ENCODE assay signal across 8 cellular contexts in genomic region chr16:56547120-56547948, GRCh38. TPM values are rescaled to one million over a fixed set of nuclear protein-coding genes. Genes with fewer than 3 reads are reported as not detected.
DNase-seq lines count a peak whose midpoint lies in the region; ATAC-seq and TF ChIP-seq lines count a peak whose summit lies in the region.

No MANE protein-coding gene starts in this region.

- TF ChIP-seq CTCF in spleen (IDR thresholded peaks at IDR 0.05 in 8 of 11, conservative IDR thresholded peaks at IDR 0.05 in 3 of 11) = no peak
- no peak for TF ChIP-seq CTCF in tibial artery (IDR thresholded peaks at IDR 0.05)

- H3K4me3 ChIP-seq in MG63 = no peak overlapping the region
- no peak overlapping the region for H3K4me3 ChIP-seq in spleen
- H3K4me3 ChIP-seq in tibial artery = no peak overlapping the region

- CTCF ChIA-PET in activated naive CD4-positive, alpha-beta T cell treated with anti-CD3 and anti-CD28 coated beads, Interleukin-2, amount 10 ng/mL, durations not matched to agents 7 days and 5 days (lab: Charles Lee) = interaction anchor here (0.6 to 0.9 kb wide), 2 partner anchors 27 to 659 kb away, joined by 3 read pairs; partner anchors contain the start of gene BBS2

- ATAC-seq in GM19351 (IDR thresholded peaks at IDR 0.05; ENCODE audit: unreplicated experiment) = no peak

- H3K9me3 Mint-ChIP-seq in activated naive CD4-positive, alpha-beta T cell treated with anti-CD3 and anti-CD28 coated beads, Interleukin-2, amount 10 ng/mL, durations not matched to agents 7 days and 5 days = no peaks in the 10 kb centered on the region

- WGBS in spleen, 5 donors = 47 to 64% (median 57%) methylated on average over 12 of the region's 12 CpGs

- TF ChIP-seq POLR2A in spleen (IDR thresholded peaks at IDR 0.05) = no peak

- DNase-seq in COR-L47 (lab: John Stamatoyannopoulos, UW) = peak; percentile 23
- DNase-seq in MG63 = peak; percentile 22
- DNase-seq in cerebellum (ENCODE audit: low spot score) = peak; percentile 17
- DNase-seq in midbrain (lab: John Stamatoyannopoulos, UW) = peak; percentile 92
- no peak for DNase-seq in spleen
- DNase-seq in tibial artery = no peak
- DNase-seq in activated naive CD4-positive, alpha-beta T cell treated with anti-CD3 and anti-CD28 coated beads, Interleukin-2, amount 10 ng/mL, durations not matched to agents 7 days and 5 days = no peak

- H3K27ac ChIP-seq in spleen (peak overlapping the region in 1 of 8 donors; percentile 18), tibial artery (no peak overlapping the region)

- H3K27me3 ChIP-seq in MG63 (no peaks in the 10 kb centered on the region), spleen (replicated peaks in 1 of 7) (no peaks in the 10 kb centered on the region), tibial artery (peaks cover 0 to 23% of the 10 kb centered on the region in 2 donors)

- no peak overlapping the region for H3K4me3 Mint-ChIP-seq in activated naive CD4-positive, alpha-beta T cell treated with anti-CD3 and anti-CD28 coated beads, Interleukin-2, amount 10 ng/mL, durations not matched to agents 7 days and 5 days

- H3K36me3 Mint-ChIP-seq in activated naive CD4-positive, alpha-beta T cell treated with anti-CD3 and anti-CD28 coated beads, Interleukin-2, amount 10 ng/mL, durations not matched to agents 7 days and 5 days = no peaks in the 10 kb centered on the region

- intact Hi-C loops in spleen (cut with DNase I; ENCODE audit: low total_unique reads) (no loop called here), tibial artery (cut with DNase I; ENCODE audit: low total_unique reads) (no loop called here)

- peaks cover 20% of the 10 kb centered on the region for H3K4me1 Mint-ChIP-seq in activated naive CD4-positive, alpha-beta T cell treated with anti-CD3 and anti-CD28 coated beads, Interleukin-2, amount 10 ng/mL, durations not matched to agents 7 days and 5 days

- H3K9me3 ChIP-seq in MG63 (no peaks in the 10 kb centered on the region), spleen (no peaks in the 10 kb centered on the region), tibial artery (no peaks in the 10 kb centered on the region)

- H3K27ac Mint-ChIP-seq in activated naive CD4-positive, alpha-beta T cell treated with anti-CD3 and anti-CD28 coated beads, Interleukin-2, amount 10 ng/mL, durations not matched to agents 7 days and 5 days = no peak overlapping the region

- peaks cover 62% of the 10 kb centered on the region for H3K27me3 Mint-ChIP-seq in activated naive CD4-positive, alpha-beta T cell treated with anti-CD3 and anti-CD28 coated beads, Interleukin-2, amount 10 ng/mL, durations not matched to agents 7 days and 5 days

- H3K4me1 ChIP-seq in spleen (peaks cover 6 to 26% (median 14%) of the 10 kb centered on the region in 6 donors), tibial artery (peaks cover 0 to 3% (median 0%) of the 10 kb centered on the region in 4 donors)

- H3K36me3 ChIP-seq in MG63 = no peaks in the 10 kb centered on the region
- H3K36me3 ChIP-seq in spleen = no peaks in the 10 kb centered on the region
- H3K36me3 ChIP-seq in tibial artery = no peaks in the 10 kb centered on the region

RNA-seq across cellular contexts. Expression of gene MT4, which starts 17.5 kb away (rescaled TPM):
- not detected in 2 replicates for total RNA-seq in MG63 (2014; rRNA removed; shearing (Covaris generic); ENCODE audit: low replicate concordance)
- total RNA-seq in cerebellum = not detected
- not detected for total RNA-seq in spleen
- not detected for polyA plus RNA-seq in spleen

RNA-seq across cellular contexts. Expression of gene BBS2, which starts 27.5 kb away (rescaled TPM):
- 99.1 and 141 TPM in 2 replicates for total RNA-seq in MG63 (2014; rRNA removed; shearing (Covaris generic); ENCODE audit: low replicate concordance)
- total RNA-seq in cerebellum (80.1 TPM), spleen (10 to 100 TPM; 29.1 to 70.3 (median 52.8) TPM)
- polyA plus RNA-seq in spleen = 10 to 100 TPM; 22.9 to 52.5 (median 33.3) TPM

RNA-seq across cellular contexts. Expression of gene MT3, which starts 42.0 kb away (rescaled TPM):
- not detected in 2 replicates for total RNA-seq in MG63 (2014; rRNA removed; shearing (Covaris generic); ENCODE audit: low replicate concordance)
- total RNA-seq in cerebellum = 7.5 TPM
- total RNA-seq in spleen = under 1 TPM in 1 of 7 donors, not detected in 6; 0.77 TPM
- 10 to 100 TPM in 1 of 3 donors, 1 to 10 TPM in 1, not detected in 1; 1.5 to 11.5 TPM for polyA plus RNA-seq in spleen

Comparison
In these comparisons a context has a peak if more than half of its experiments do, and no peak if none do; other contexts are left out.
1. DNase-seq: peak in COR-L47 (single experiment), MG63 (single experiment), cerebellum (single experiment) and midbrain (single experiment); none in spleen (single experiment), tibial artery (0 of 2) and activated naive CD4-positive, alpha-beta T cell treated with anti-CD3 and anti-CD28 coated beads, Interleukin-2, amount 10 ng/mL, durations not matched to agents 7 days and 5 days (single experiment).